ENCODE assay signal across 2 cellular contexts in the genomic region with DNA sequence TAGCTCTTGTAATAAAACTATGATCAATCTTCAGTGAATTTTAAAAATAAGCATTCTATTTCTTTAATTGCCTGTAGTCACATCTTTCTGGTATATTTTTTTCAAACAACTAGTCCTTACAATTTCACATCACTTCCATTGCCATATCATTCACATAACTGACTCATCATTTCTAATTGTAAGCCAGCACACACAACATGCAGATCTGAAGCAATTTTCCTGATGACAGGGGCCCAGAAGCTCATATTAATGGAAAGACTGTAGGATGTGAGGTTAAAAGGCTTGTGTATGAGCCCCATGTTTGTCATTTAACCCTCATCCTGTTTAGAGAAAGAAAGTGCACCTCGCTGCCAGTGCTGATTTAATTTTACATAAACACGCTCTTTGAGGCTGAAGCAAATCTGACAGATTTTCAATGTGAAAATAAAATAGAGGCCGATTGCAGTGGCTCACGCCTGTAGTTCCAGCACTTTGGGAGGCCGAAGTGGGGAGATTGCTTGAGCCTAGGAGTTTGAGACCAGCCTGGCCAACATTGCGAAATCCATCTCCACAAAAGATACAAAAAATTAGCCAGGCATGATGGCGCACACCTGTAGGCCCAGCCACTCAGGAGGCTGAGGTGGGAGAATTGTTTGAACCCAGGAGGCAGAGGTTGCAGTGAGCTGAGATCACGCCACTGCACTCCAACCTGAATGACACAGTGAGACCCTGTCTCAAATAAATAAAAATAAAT.
TF ChIP-seq lines count a peak whose summit lies in the region.

No MANE protein-coding gene starts in this region.

TF ChIP-seq in Ishikawa, 13 proteins besides CTCF, POLR2A, EP300 and RAD21 (continued from another document):
- TF ChIP-seq, protein P1, sequence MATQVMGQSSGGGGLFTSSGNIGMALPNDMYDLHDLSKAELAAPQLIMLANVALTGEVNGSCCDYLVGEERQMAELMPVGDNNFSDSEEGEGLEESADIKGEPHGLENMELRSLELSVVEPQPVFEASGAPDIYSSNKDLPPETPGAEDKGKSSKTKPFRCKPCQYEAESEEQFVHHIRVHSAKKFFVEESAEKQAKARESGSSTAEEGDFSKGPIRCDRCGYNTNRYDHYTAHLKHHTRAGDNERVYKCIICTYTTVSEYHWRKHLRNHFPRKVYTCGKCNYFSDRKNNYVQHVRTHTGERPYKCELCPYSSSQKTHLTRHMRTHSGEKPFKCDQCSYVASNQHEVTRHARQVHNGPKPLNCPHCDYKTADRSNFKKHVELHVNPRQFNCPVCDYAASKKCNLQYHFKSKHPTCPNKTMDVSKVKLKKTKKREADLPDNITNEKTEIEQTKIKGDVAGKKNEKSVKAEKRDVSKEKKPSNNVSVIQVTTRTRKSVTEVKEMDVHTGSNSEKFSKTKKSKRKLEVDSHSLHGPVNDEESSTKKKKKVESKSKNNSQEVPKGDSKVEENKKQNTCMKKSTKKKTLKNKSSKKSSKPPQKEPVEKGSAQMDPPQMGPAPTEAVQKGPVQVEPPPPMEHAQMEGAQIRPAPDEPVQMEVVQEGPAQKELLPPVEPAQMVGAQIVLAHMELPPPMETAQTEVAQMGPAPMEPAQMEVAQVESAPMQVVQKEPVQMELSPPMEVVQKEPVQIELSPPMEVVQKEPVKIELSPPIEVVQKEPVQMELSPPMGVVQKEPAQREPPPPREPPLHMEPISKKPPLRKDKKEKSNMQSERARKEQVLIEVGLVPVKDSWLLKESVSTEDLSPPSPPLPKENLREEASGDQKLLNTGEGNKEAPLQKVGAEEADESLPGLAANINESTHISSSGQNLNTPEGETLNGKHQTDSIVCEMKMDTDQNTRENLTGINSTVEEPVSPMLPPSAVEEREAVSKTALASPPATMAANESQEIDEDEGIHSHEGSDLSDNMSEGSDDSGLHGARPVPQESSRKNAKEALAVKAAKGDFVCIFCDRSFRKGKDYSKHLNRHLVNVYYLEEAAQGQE (IDR thresholded peaks at IDR 0.05; ENCODE audit: low read depth): no peak

TF ChIP-seq in K562, 482 proteins besides CTCF, POLR2A, EP300 and RAD21 (continued from another document):
- TF ChIP-seq, protein P2, sequence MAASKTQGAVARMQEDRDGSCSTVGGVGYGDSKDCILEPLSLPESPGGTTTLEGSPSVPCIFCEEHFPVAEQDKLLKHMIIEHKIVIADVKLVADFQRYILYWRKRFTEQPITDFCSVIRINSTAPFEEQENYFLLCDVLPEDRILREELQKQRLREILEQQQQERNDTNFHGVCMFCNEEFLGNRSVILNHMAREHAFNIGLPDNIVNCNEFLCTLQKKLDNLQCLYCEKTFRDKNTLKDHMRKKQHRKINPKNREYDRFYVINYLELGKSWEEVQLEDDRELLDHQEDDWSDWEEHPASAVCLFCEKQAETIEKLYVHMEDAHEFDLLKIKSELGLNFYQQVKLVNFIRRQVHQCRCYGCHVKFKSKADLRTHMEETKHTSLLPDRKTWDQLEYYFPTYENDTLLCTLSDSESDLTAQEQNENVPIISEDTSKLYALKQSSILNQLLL (CRISPR knock-in tag; IDR thresholded peaks at IDR 0.05; ENCODE audit: borderline replicate concordance): no peak
- TF ChIP-seq CEBPB (tag; IDR thresholded peaks at IDR 0.05) (peak; percentile 93), YBX1 (IDR thresholded peaks at IDR 0.05) (no peak), JUND (IDR thresholded peaks at IDR 0.05; ENCODE audit: borderline replicate concordance, low read depth, low read length) (no peak), JUND (tag; IDR thresholded peaks at IDR 0.05; ENCODE audit: borderline replicate concordance, low read depth, low read length) (no peak), ZNF316 (IDR thresholded peaks at IDR 0.05) (peak; percentile 84), MAFF (IDR thresholded peaks at IDR 0.05; ENCODE audit: low read length) (peak; percentile 15; the same call in 1 of the 2 replicates), MAFG (tag; conservative IDR thresholded peaks at IDR 0.05) (peak; percentile 57), SMAD3 (CRISPR knock-in tag; conservative IDR thresholded peaks at IDR 0.05) (0 out of 2 replicates have a peak, but pooled peaks have one; percentile 29), ZBTB1 (CRISPR knock-in tag; IDR thresholded peaks at IDR 0.05; ENCODE audit: borderline replicate concordance, low read depth) (no peak), C11orf30 (IDR thresholded peaks at IDR 0.05; ENCODE audit: low read depth) (peak; percentile 68)
- TF ChIP-seq, protein P3, sequence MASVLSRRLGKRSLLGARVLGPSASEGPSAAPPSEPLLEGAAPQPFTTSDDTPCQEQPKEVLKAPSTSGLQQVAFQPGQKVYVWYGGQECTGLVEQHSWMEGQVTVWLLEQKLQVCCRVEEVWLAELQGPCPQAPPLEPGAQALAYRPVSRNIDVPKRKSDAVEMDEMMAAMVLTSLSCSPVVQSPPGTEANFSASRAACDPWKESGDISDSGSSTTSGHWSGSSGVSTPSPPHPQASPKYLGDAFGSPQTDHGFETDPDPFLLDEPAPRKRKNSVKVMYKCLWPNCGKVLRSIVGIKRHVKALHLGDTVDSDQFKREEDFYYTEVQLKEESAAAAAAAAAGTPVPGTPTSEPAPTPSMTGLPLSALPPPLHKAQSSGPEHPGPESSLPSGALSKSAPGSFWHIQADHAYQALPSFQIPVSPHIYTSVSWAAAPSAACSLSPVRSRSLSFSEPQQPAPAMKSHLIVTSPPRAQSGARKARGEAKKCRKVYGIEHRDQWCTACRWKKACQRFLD (CRISPR knock-in tag; IDR thresholded peaks at IDR 0.05): peak; percentile 46; the same call in 1 of the 2 replicates
- TF ChIP-seq, protein P4, sequence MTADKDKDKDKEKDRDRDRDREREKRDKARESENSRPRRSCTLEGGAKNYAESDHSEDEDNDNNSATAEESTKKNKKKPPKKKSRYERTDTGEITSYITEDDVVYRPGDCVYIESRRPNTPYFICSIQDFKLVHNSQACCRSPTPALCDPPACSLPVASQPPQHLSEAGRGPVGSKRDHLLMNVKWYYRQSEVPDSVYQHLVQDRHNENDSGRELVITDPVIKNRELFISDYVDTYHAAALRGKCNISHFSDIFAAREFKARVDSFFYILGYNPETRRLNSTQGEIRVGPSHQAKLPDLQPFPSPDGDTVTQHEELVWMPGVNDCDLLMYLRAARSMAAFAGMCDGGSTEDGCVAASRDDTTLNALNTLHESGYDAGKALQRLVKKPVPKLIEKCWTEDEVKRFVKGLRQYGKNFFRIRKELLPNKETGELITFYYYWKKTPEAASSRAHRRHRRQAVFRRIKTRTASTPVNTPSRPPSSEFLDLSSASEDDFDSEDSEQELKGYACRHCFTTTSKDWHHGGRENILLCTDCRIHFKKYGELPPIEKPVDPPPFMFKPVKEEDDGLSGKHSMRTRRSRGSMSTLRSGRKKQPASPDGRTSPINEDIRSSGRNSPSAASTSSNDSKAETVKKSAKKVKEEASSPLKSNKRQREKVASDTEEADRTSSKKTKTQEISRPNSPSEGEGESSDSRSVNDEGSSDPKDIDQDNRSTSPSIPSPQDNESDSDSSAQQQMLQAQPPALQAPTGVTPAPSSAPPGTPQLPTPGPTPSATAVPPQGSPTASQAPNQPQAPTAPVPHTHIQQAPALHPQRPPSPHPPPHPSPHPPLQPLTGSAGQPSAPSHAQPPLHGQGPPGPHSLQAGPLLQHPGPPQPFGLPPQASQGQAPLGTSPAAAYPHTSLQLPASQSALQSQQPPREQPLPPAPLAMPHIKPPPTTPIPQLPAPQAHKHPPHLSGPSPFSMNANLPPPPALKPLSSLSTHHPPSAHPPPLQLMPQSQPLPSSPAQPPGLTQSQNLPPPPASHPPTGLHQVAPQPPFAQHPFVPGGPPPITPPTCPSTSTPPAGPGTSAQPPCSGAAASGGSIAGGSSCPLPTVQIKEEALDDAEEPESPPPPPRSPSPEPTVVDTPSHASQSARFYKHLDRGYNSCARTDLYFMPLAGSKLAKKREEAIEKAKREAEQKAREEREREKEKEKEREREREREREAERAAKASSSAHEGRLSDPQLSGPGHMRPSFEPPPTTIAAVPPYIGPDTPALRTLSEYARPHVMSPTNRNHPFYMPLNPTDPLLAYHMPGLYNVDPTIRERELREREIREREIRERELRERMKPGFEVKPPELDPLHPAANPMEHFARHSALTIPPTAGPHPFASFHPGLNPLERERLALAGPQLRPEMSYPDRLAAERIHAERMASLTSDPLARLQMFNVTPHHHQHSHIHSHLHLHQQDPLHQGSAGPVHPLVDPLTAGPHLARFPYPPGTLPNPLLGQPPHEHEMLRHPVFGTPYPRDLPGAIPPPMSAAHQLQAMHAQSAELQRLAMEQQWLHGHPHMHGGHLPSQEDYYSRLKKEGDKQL (CRISPR knock-in tag; IDR thresholded peaks at IDR 0.05; ENCODE audit: borderline replicate concordance): no peak
- TF ChIP-seq, protein P5, sequence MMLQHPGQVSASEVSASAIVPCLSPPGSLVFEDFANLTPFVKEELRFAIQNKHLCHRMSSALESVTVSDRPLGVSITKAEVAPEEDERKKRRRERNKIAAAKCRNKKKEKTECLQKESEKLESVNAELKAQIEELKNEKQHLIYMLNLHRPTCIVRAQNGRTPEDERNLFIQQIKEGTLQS (IDR thresholded peaks at IDR 0.05): peak; percentile 26; the same call in 1 of the 2 replicates
- TF ChIP-seq, protein P5 (CRISPR knock-in tag; conservative IDR thresholded peaks at IDR 0.05): no peak
TF ChIP-seq in K562: peak in this region for 11.
